Comparison of ENCODE assay signal across 1 cellular context in the genomic region with DNA sequence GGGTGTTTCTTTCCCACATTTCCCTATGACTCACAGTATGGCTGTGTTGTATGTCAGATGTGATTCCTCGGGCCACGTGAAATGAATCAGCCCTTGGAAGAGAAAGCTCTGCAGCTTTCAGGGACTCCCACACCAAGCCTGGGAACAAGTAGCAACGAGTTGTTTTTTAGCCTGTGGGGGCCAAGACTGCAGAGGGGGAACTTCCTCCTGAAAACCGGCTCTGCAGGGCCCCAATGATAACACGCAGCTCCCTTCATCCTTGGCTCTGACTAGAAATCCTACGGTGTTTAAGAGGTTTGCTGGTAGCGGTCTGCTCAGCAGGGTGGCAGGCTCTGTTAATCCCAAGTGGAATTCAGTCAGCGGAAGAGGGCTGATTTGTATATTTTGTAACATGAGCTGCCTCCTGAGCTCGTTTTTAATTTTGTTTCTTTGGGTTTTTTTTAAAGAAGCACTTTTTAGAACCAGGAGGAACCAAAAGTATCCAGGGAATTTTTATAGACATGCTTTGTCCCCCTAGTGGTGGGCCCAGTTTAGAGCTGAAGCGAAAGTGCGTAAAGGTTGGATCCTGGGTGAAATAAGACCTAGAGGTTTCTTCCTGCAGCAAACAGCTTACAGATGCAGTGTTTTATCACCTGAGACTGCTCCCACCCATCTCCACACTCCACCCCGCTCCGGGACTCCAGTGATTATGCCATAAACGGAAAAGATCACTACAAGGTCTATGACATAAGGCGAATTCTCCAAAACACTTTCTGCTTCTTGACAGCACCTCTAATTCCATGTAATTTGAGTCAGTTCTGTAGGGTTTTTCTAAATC.
TF ChIP-seq lines count a peak whose summit lies in the region.

No MANE protein-coding gene starts in this region.

TF ChIP-seq in K562, 482 proteins besides CTCF, POLR2A, EP300 and RAD21:
- no peak for TF ChIP-seq KAT7 (CRISPR knock-in tag; IDR thresholded peaks at IDR 0.05; ENCODE audit: borderline replicate concordance)
- TF ChIP-seq ZNF408 (CRISPR knock-in tag; IDR thresholded peaks at IDR 0.05; ENCODE audit: low read depth) = no peak
- 0 out of 2 replicates have a peak, but pooled peaks have one; percentile 19 for TF ChIP-seq FOSL1 (tag; conservative IDR thresholded peaks at IDR 0.05)
- TF ChIP-seq OTX1 (CRISPR knock-in tag; IDR thresholded peaks at IDR 0.05) = no peak
- TF ChIP-seq, protein P1, sequence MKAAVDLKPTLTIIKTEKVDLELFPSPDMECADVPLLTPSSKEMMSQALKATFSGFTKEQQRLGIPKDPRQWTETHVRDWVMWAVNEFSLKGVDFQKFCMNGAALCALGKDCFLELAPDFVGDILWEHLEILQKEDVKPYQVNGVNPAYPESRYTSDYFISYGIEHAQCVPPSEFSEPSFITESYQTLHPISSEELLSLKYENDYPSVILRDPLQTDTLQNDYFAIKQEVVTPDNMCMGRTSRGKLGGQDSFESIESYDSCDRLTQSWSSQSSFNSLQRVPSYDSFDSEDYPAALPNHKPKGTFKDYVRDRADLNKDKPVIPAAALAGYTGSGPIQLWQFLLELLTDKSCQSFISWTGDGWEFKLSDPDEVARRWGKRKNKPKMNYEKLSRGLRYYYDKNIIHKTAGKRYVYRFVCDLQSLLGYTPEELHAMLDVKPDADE (conservative IDR thresholded peaks at IDR 0.05; ENCODE audit: control insufficient read depth, low read depth, low read length) = no peak
- TF ChIP-seq ESRRA (IDR thresholded peaks at IDR 0.05; ENCODE audit: borderline replicate concordance, low read depth) = no peak
- no peak for TF ChIP-seq NONO (IDR thresholded peaks at IDR 0.05; ENCODE audit: low read depth in 2 of 2, low read length in 1 of 2)
- no peak for TF ChIP-seq NR3C1 (CRISPR knock-in tag; IDR thresholded peaks at IDR 0.05)
- peak; percentile 81 for TF ChIP-seq ZNF766 (CRISPR knock-in tag; conservative IDR thresholded peaks at IDR 0.05)
- TF ChIP-seq SRSF9 (IDR thresholded peaks at IDR 0.05; ENCODE audit: borderline replicate concordance, low read depth, low read length) = no peak
- no peak for TF ChIP-seq GMEB1 (CRISPR knock-in tag; IDR thresholded peaks at IDR 0.05)
- no peak for TF ChIP-seq ZNF224 (CRISPR knock-in tag; IDR thresholded peaks at IDR 0.05)
- TF ChIP-seq ARID2 (IDR thresholded peaks at IDR 0.05) = no peak
- TF ChIP-seq SMARCA4 (IDR thresholded peaks at IDR 0.05) = no peak
